Comparison of ENCODE assay signal across 1 cellular context in the genomic region with DNA sequence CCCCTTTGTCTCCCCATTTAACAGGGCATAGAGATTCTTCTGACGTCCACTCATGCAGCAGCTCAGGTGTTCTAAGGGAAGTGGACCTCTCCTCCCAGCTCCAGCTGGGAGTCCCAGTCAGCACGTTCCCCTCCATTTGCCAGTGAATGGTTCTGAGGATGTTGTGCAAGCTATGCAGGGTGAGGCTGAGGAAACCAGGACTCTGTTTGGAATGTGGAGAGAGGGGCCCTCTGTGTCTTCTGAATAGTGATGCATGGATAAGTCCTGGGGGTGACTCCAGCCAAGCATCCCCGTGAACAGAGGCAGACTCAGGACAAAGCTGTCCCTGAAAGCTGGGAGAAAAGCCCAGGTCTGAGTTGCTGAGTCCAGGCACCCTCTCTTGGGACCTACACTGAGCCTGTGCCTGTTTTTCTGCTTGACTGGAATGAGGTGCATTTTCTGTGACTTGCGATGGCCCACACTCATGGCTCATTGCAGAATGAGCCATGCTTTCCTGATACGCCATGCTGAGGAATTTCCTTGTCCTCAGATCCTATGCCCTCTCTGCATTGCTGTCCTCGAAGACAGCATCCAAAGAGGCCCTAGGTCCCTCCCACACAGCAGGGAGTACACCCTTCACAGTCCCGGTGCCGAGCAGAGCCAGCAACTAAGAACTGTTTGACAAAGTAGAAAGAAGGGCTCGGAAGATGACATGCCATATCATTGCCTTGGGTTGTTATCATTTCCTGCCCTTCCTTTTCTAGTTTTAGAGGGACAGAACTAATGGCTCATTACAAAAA.
TF ChIP-seq lines count a peak whose summit lies in the region.

No MANE protein-coding gene starts in this region.

TF ChIP-seq in H1, 55 proteins besides CTCF, POLR2A, EP300 and RAD21:
- TF ChIP-seq EGR1 (IDR thresholded peaks at IDR 0.05; ENCODE audit: borderline replicate concordance, low read depth, low read length) (no peak), MAX (IDR thresholded peaks at IDR 0.05) (no peak), CHD7 (IDR thresholded peaks at IDR 0.05; ENCODE audit: insufficient replicate concordance, low read length) (no peak), RBBP5 (IDR thresholded peaks at IDR 0.05; ENCODE audit: borderline replicate concordance, low read depth, low read length) (no peak), USF2 (IDR thresholded peaks at IDR 0.05; ENCODE audit: low read length) (no peak), TCF12 (IDR thresholded peaks at IDR 0.05; ENCODE audit: low read depth, low read length) (no peak), SUZ12 (IDR thresholded peaks at IDR 0.05; ENCODE audit: low read length) (no peak)
